In the genomic region with DNA sequence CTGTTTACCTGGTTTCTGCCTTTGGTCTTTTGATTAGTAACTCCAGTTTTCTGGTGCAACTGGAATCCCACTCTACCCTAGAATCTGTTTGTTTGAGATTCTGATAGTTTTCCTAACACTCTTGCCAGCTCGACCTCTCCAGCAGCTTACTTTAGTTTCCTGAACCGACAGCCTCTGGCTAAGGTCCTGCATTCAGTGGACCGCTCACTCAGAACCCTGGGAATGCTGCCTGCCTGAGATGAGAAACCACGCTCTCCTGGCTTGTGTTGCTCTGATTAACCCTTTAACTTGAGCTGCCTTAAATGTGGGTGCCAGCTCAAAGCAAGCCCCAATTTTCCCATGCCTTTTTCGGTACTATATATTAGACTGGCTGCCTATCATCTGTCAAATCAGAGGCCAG, we compare ENCODE assay signal across 1 cellular context.
TF ChIP-seq lines count a peak whose summit lies in the region.

No MANE protein-coding gene starts in this region.

TF ChIP-seq in H1, 55 proteins besides CTCF, POLR2A, EP300 and RAD21 (continued from another document):
- TF ChIP-seq ATF3 (IDR thresholded peaks at IDR 0.05; ENCODE audit: insufficient read depth, low read depth, low read length): no peak
- TF ChIP-seq BRCA1 (IDR thresholded peaks at IDR 0.05; ENCODE audit: low read depth, low read length): no peak
- no peak for TF ChIP-seq KDM4A (IDR thresholded peaks at IDR 0.05; ENCODE audit: low read depth, low read length, severe bottlenecking)
- no peak for TF ChIP-seq ZNF274 (IDR thresholded peaks at IDR 0.05; ENCODE audit: borderline replicate concordance, extremely low read depth, low read length)
- no peak for TF ChIP-seq EZH2 (IDR thresholded peaks at IDR 0.05; ENCODE audit: low read depth, low read length, severe bottlenecking)
- TF ChIP-seq RBBP5 (IDR thresholded peaks at IDR 0.05; ENCODE audit: borderline replicate concordance, low read depth, low read length): no peak
- no peak for TF ChIP-seq ASH2L (IDR thresholded peaks at IDR 0.05; ENCODE audit: low read length)
- TF ChIP-seq FOSL1 (IDR thresholded peaks at IDR 0.05; ENCODE audit: insufficient read depth, low read depth, low read length): no peak
